10 cellular contexts compared by ENCODE assay signal in genomic region chr5:107425541-107426031, GRCh38.
DNase-seq lines count a peak whose midpoint lies in the region; ATAC-seq and TF ChIP-seq lines count a peak whose summit lies in the region.
"Had no signal": no experiment of that assay in that cellular context is flagged by ENCODE, and none has a peak within 500 bp of the region (broad histone marks: within the 10 kb centered on the region; RNA-seq: fewer than 3 reads in every experiment).

No MANE protein-coding gene starts in this region.

- H4K91ac ChIP-seq in mesenchymal stem cell (ENCODE audit: low read length), result no peak overlapping the region

- H3K27ac ChIP-seq in AG04450 (ENCODE audit: low read depth, low read length), result no peak overlapping the region
- peak overlapping the region; percentile 62 for H3K27ac ChIP-seq in mesenchymal stem cell (ENCODE audit: low read length, poor library complexity, severe bottlenecking)
- H3K27ac ChIP-seq: C4-2B, parathyroid adenoma had no signal

- no peak overlapping the region for H3K9ac ChIP-seq in mesenchymal stem cell (ENCODE audit: low read length)
- H3K9ac ChIP-seq: parathyroid adenoma had no signal

- H3K4me3 ChIP-seq in AG04450 (ENCODE audit: low read depth, low read length), result no peak overlapping the region
- no peak overlapping the region for H3K4me3 ChIP-seq in cardiac fibroblast (replicated peaks in 1 of 2; ENCODE audit: low read depth in 2 of 2, low read length in 2 of 2)
- no peak overlapping the region for H3K4me3 ChIP-seq in mesenchymal stem cell (ENCODE audit: insufficient read depth in 1 of 2, low read depth in 1 of 2, low read length in 2 of 2)

- no peak overlapping the region for H2BK12ac ChIP-seq in mesenchymal stem cell (ENCODE audit: low read length in 2 of 2)

- no peak overlapping the region for H4K8ac ChIP-seq in mesenchymal stem cell (ENCODE audit: low read length)

- CTCF ChIA-PET in AG04450 (lab: Charles Lee), result interaction anchor here (0.5 to 3.4 kb wide), 4 partner anchors 31 to 147 kb away, joined by 3 to 24 read pairs (median 6); no protein-coding TSS in a partner anchor

- no peak overlapping the region for H3K14ac ChIP-seq in mesenchymal stem cell (ENCODE audit: low read length in 2 of 2)

- H3K4ac ChIP-seq in mesenchymal stem cell (ENCODE audit: low read depth in 1 of 2, low read length in 2 of 2), result no peak overlapping the region

- H3K4me1 ChIP-seq in mesenchymal stem cell (ENCODE audit: control insufficient read depth, insufficient read depth, low read depth, low read length), result peaks cover 2% of the 10 kb centered on the region
- H3K4me1 ChIP-seq: parathyroid adenoma had no signal

- no peak overlapping the region for H2AFZ ChIP-seq in mesenchymal stem cell (ENCODE audit: low read depth, low read length)
- H2AFZ ChIP-seq: parathyroid adenoma had no signal

- H3K18ac ChIP-seq in mesenchymal stem cell (ENCODE audit: low read depth in 1 of 2, low read length in 2 of 2), result no peak overlapping the region

- no peak overlapping the region for H2BK5ac ChIP-seq in mesenchymal stem cell (ENCODE audit: low read depth, low read length, poor library complexity, severe bottlenecking)

- DNase-seq in AG04450 (ENCODE audit: low read depth, low spot score), result peak; percentile 34
- peak; percentile 96 for DNase-seq in LHCN-M2 (ENCODE audit: low read depth)
- DNase-seq in cardiac fibroblast (ENCODE audit: low read depth in 2 of 2), result peak; percentile 80 to 91
- DNase-seq in mesenchymal stem cell, result peak; percentile 70
- no peak for DNase-seq in NCI-H526 treated with DMSO at 0.1 percent for 48 hours (lab: John Stamatoyannopoulos, UW)
- no peak for DNase-seq in mucosa of gallbladder (ENCODE audit: low spot score)

- H3K27me3 ChIP-seq in AG04450 (ENCODE audit: control insufficient read depth, insufficient read depth, low read length) (no peaks in the 10 kb centered on the region), mesenchymal stem cell (ENCODE audit: control insufficient read depth in 1 of 2, insufficient read depth in 1 of 2, low read length in 2 of 2) (no peaks in the 10 kb centered on the region)

- POLR2A ChIA-PET in AG04450 (lab: Yijun Ruan, JAX), result no interaction called here

- H3K9me3 ChIP-seq in AG04450 (ENCODE audit: control insufficient read depth, insufficient read depth, low read length) (no peaks in the 10 kb centered on the region), mesenchymal stem cell (ENCODE audit: control insufficient read depth, low read length) (no peaks in the 10 kb centered on the region)

- ATAC-seq in HG03469 (IDR thresholded peaks at IDR 0.05; ENCODE audit: unreplicated experiment) (no peak), HG02870 (IDR thresholded peaks at IDR 0.05; ENCODE audit: unreplicated experiment) (no peak)

- WGBS in mesenchymal stem cell, result 0% methylated on average over 2 of the region's 2 CpGs

- H2AK5ac ChIP-seq in mesenchymal stem cell (ENCODE audit: low read length, severe bottlenecking), result no peak overlapping the region

- H3K36me3 ChIP-seq in mesenchymal stem cell (ENCODE audit: control insufficient read depth in 1 of 2, insufficient read depth in 2 of 2, low read depth in 1 of 2, low read length in 2 of 2), result peaks cover 3 to 4% of the 10 kb centered on the region in 2 experiments

- no peak overlapping the region for H2BK15ac ChIP-seq in mesenchymal stem cell (ENCODE audit: low read depth, poor library complexity, severe bottlenecking)

- TF ChIP-seq CTCF in AG04450 (IDR thresholded peaks at IDR 0.05; ENCODE audit: low read depth, low read length) (no peak), cardiac fibroblast (IDR thresholded peaks at IDR 0.05; ENCODE audit: low read depth, low read length) (no peak)

- H2BK120ac ChIP-seq in mesenchymal stem cell (ENCODE audit: low read depth, low read length), result no peak overlapping the region

- H3K23ac ChIP-seq in mesenchymal stem cell (ENCODE audit: low read length in 2 of 2), result no peak overlapping the region

- peaks cover 10% of the 10 kb centered on the region for H3K79me1 ChIP-seq in mesenchymal stem cell (replicated peaks; ENCODE audit: low read length, poor library complexity, severe bottlenecking)

- H3K4me2 ChIP-seq in mesenchymal stem cell (ENCODE audit: low read length, poor library complexity, severe bottlenecking), result no peak overlapping the region

Comparison
In these comparisons a context has a peak if more than half of its experiments do, and no peak if none do; other contexts are left out.
1. DNase-seq: peak in AG04450 (single experiment), LHCN-M2 (single experiment), cardiac fibroblast (2 of 2) and mesenchymal stem cell (single experiment); none in NCI-H526 treated with DMSO at 0.1 percent for 48 hours (single experiment) and mucosa of gallbladder (single experiment).